8 cellular contexts compared by ENCODE assay signal in genomic region chr10:102660891-102661613, GRCh38. TPM values are rescaled to one million over a fixed set of nuclear protein-coding genes. Genes with fewer than 3 reads are reported as not detected.
DNase-seq lines count a peak whose midpoint lies in the region; ATAC-seq and TF ChIP-seq lines count a peak whose summit lies in the region.

No MANE protein-coding gene starts in this region.

- peak overlapping the region; percentile 96 for H3K27ac Mint-ChIP-seq in stimulated activated effector memory CD8-positive, alpha-beta T cell treated with anti-CD3 and anti-CD28 coated beads, Interleukin-12 subunit alpha, Interleukin-12 subunit beta, amount 100 ng/mL, for 72 hours

- H3K4me1 ChIP-seq in right atrium auricular region (peaks cover 0 to 35% of the 10 kb centered on the region in 2 donors), adipocyte (ENCODE audit: control insufficient read depth, insufficient read depth, low read length) (peaks cover 12% of the 10 kb centered on the region), right lobe of liver (peaks cover 0 to 14% (median 2%) of the 10 kb centered on the region in 4 donors)

- H3K9me3 Mint-ChIP-seq in stimulated activated effector memory CD8-positive, alpha-beta T cell treated with anti-CD3 and anti-CD28 coated beads, Interleukin-12 subunit alpha, Interleukin-12 subunit beta, amount 100 ng/mL, for 72 hours = no peaks in the 10 kb centered on the region

- peak overlapping the region; percentile 46 for H3K9ac ChIP-seq in adipocyte (ENCODE audit: low read length)

- peak overlapping the region; percentile 74 for H3K4me3 Mint-ChIP-seq in stimulated activated effector memory CD8-positive, alpha-beta T cell treated with anti-CD3 and anti-CD28 coated beads, Interleukin-12 subunit alpha, Interleukin-12 subunit beta, amount 100 ng/mL, for 72 hours

- H3K36me3 Mint-ChIP-seq in stimulated activated effector memory CD8-positive, alpha-beta T cell treated with anti-CD3 and anti-CD28 coated beads, Interleukin-12 subunit alpha, Interleukin-12 subunit beta, amount 100 ng/mL, for 72 hours = peaks cover 67% of the 10 kb centered on the region

- intact Hi-C loops in Right ventricle myocardium inferior (cut with DNase I) (no loop called here), right lobe of liver (cut with DNase I) (no loop called here)

- H3K27ac ChIP-seq in right atrium auricular region (peak overlapping the region in 1 of 2 donors; percentile 13), right lobe of liver (no peak overlapping the region)

- H3K4me3 ChIP-seq in right atrium auricular region (peak overlapping the region in 1 of 2 donors; percentile 6), adipocyte (ENCODE audit: low read length) (no peak overlapping the region), right lobe of liver (no peak overlapping the region)

- H3K9me3 ChIP-seq in right atrium auricular region (no peaks in the 10 kb centered on the region), adipocyte (ENCODE audit: control insufficient read depth, low read length) (no peaks in the 10 kb centered on the region), right lobe of liver (no peaks in the 10 kb centered on the region)

- TF ChIP-seq POLR2A in right lobe of liver (IDR thresholded peaks at IDR 0.05) = no peak

- 20% methylated on average over 16 of the region's 22 CpGs for WGBS in right lobe of liver (ENCODE audit: insufficient coverage, low coverage, low lambda C conversion rate, missing lambda C conversion rate)

- TF ChIP-seq CTCF in right atrium auricular region (IDR thresholded peaks at IDR 0.05) = no peak
- TF ChIP-seq CTCF in right lobe of liver (IDR thresholded peaks at IDR 0.05) = no peak

- DNase-seq in Right ventricle myocardium inferior (ENCODE audit: missing footprints) (peak; percentile 87), right atrium auricular region (ENCODE audit: low spot score) (no peak), SHP77 treated with DMSO at 0.1 percent for 48 hours (lab: John Stamatoyannopoulos, UW) (peak; percentile 56), adipocyte (ENCODE audit: low read depth) (peak; percentile 51), right lobe of liver (peak in 1 of 3 donors; percentile 56), OCI-M1 (lab: John Stamatoyannopoulos, UW) (no peak)
- DNase-seq in stimulated activated effector memory CD8-positive, alpha-beta T cell treated with anti-CD3 and anti-CD28 coated beads, Interleukin-12 subunit alpha, Interleukin-12 subunit beta, amount 100 ng/mL, for 72 hours (ENCODE audit: low spot score in 2 of 2) = peak; percentile 64 to 91

- H3K36me3 ChIP-seq in right atrium auricular region (peaks cover 27% of the 10 kb centered on the region), adipocyte (ENCODE audit: control insufficient read depth, insufficient read depth, low read length, severe bottlenecking) (peaks cover 34% of the 10 kb centered on the region), right lobe of liver (peaks cover 0 to 12% (median 7%) of the 10 kb centered on the region in 4 donors)

- peaks cover 45% of the 10 kb centered on the region for H3K4me1 Mint-ChIP-seq in stimulated activated effector memory CD8-positive, alpha-beta T cell treated with anti-CD3 and anti-CD28 coated beads, Interleukin-12 subunit alpha, Interleukin-12 subunit beta, amount 100 ng/mL, for 72 hours

- H3K27me3 ChIP-seq in right atrium auricular region (no peaks in the 10 kb centered on the region), adipocyte (replicated peaks; ENCODE audit: control insufficient read depth, insufficient read depth, low read length) (no peaks in the 10 kb centered on the region), right lobe of liver (no peaks in the 10 kb centered on the region)

- ATAC-seq in Right ventricle myocardium inferior = peak; percentile 77
- peak; percentile 74 for ATAC-seq in HG03064 (IDR thresholded peaks at IDR 0.05; ENCODE audit: low read depth, unreplicated experiment)
- peak; percentile 39 to 54 (median 48) for ATAC-seq in right lobe of liver
- ATAC-seq in stimulated activated effector memory CD8-positive, alpha-beta T cell treated with anti-CD3 and anti-CD28 coated beads, Interleukin-12 subunit alpha, Interleukin-12 subunit beta, amount 100 ng/mL, for 72 hours = peak; percentile 90

RNA-seq across cellular contexts. Expression of gene TRIM8, which starts 16.8 kb away (rescaled TPM):
- total RNA-seq in Right ventricle myocardium inferior (109 TPM), right atrium auricular region (100 to 1,000 TPM; 106 to 125 TPM), right lobe of liver (10 to 100 TPM; 34.7 to 99.8 (median 41.2) TPM)

RNA-seq across cellular contexts. Expression of gene ARL3, which starts 53.1 kb away (rescaled TPM):
- total RNA-seq in Right ventricle myocardium inferior = 15.4 TPM
- total RNA-seq in right atrium auricular region = 1 to 10 TPM; 5.7 to 6.4 TPM
- total RNA-seq in right lobe of liver = 1 to 10 TPM; 1.1 to 3.3 (median 2.3) TPM

RNA-seq across cellular contexts. Expression of gene SFXN2, which starts 53.4 kb away (rescaled TPM):
- total RNA-seq in Right ventricle myocardium inferior (0.68 TPM), right atrium auricular region (1 to 10 TPM in 1 of 2 donors, under 1 TPM in 1; 0.59 to 2.7 TPM), right lobe of liver (10 to 100 TPM in 4 of 6 experiments, 1 to 10 TPM in 2; 7.1 to 29.7 (median 16.5) TPM)

Comparison
In these comparisons a context has a peak if more than half of its experiments do, and no peak if none do; other contexts are left out.
1. DNase-seq: peak in Right ventricle myocardium inferior (single experiment), SHP77 treated with DMSO at 0.1 percent for 48 hours (single experiment), adipocyte (single experiment) and stimulated activated effector memory CD8-positive, alpha-beta T cell treated with anti-CD3 and anti-CD28 coated beads, Interleukin-12 subunit alpha, Interleukin-12 subunit beta, amount 100 ng/mL, for 72 hours (2 of 2); none in right atrium auricular region (single experiment) and OCI-M1 (single experiment).
2. Peak in every context shown above with its lines, with median percentiles within 50 percentile points of each other: ATAC-seq.